ENCODE assay signal across 8 cellular contexts in the genomic region with DNA sequence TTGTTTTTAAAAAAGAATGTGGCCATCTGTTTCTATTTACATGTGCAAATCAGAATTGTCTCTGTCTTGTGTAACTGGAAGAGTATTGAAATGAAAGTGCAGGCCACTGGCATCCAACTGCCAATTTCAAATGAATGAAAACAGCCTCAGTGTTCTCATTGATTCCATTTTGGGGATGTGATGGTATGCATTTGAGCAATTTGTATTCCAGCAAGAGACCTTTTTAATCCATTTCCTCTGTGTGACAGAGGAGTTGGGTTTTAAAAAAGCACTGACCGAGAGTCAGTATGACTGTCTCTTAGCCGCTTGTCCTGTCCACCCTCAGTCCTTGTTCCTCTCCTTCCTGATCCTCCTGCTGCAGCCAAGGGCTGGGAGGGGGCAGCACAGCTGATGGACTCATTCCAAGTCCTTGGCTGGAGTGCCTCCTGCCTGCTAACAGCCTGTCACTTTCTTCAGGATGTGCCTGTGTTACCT. TPM values are rescaled to one million over a fixed set of nuclear protein-coding genes. Genes with fewer than 3 reads are reported as not detected.
DNase-seq lines count a peak whose midpoint lies in the region; ATAC-seq and TF ChIP-seq lines count a peak whose summit lies in the region.
"Had no signal": no experiment of that assay in that cellular context is flagged by ENCODE, and none has a peak within 500 bp of the region (broad histone marks: within the 10 kb centered on the region; RNA-seq: fewer than 3 reads in every experiment).

No MANE protein-coding gene starts in this region.

- peaks cover 29 to 69% (median 52%) of the 10 kb centered on the region in 5 donors for H3K4me1 ChIP-seq in subcutaneous abdominal adipose tissue (ENCODE audit: control insufficient read depth in 5 of 5, insufficient read depth in 5 of 5, low read length in 5 of 5)

- H3K4me3 ChIP-seq in H7 (ENCODE audit: insufficient read depth, low read depth, low read length): no peak overlapping the region
- peak overlapping the region; percentile 24 to 39 for H3K4me3 ChIP-seq in foreskin fibroblast (ENCODE audit: low read depth in 1 of 2, low read length in 2 of 2)
- H3K4me3 ChIP-seq in subcutaneous abdominal adipose tissue (ENCODE audit: low read depth in 1 of 5, low read length in 5 of 5): no peak overlapping the region
- H3K4me3 ChIP-seq: psoas muscle had no signal

- DNase-seq in H7: peak; percentile 62
- peak; percentile 63 to 80 for DNase-seq in foreskin fibroblast
- DNase-seq in DMS53 treated with DMSO at 0.1 percent for 48 hours (lab: John Stamatoyannopoulos, UW; ENCODE audit: unreplicated experiment): no peak
- DNase-seq in NCI-H748 (lab: John Stamatoyannopoulos, UW; ENCODE audit: unreplicated experiment): no peak
- no peak for DNase-seq in GM13976 (ENCODE audit: low spot score)
- DNase-seq: psoas muscle had no signal

- H3K27me3 ChIP-seq in H7 (ENCODE audit: control insufficient read depth, insufficient read depth, low read length): no peaks in the 10 kb centered on the region
- no peaks in the 10 kb centered on the region for H3K27me3 ChIP-seq in subcutaneous abdominal adipose tissue (ENCODE audit: control insufficient read depth in 5 of 5, insufficient read depth in 4 of 5, low read length in 5 of 5)

- peak overlapping the region; percentile 27 for H3K27ac ChIP-seq in subcutaneous abdominal adipose tissue (ENCODE audit: low read depth, low read length)
- H3K27ac ChIP-seq: psoas muscle had no signal

- ATAC-seq in SK-N-SH treated with all-trans-retinoic acid at 6 μM for 48 hours: peak; percentile 71
- ATAC-seq: psoas muscle had no signal

- TF ChIP-seq CTCF in foreskin fibroblast (IDR thresholded peaks at IDR 0.05; ENCODE audit: low read depth, low read length): no peak
- TF ChIP-seq CTCF in GM13976 (IDR thresholded peaks at IDR 0.05; ENCODE audit: borderline replicate concordance, control extremely low read depth, extremely low read depth, insufficient read depth, missing control alignments): no peak

- in situ Hi-C loops in GM13976 (cut with MboI; ENCODE audit: low sequenced_read_pairs, unreplicated experiment): no loop called here

- peak overlapping the region in 2 of 5 donors; percentile 48 to 53 for H3K9ac ChIP-seq in subcutaneous abdominal adipose tissue (ENCODE audit: low read length in 5 of 5)

- no peaks in the 10 kb centered on the region for H3K9me3 ChIP-seq in subcutaneous abdominal adipose tissue (ENCODE audit: control insufficient read depth in 5 of 5, low read length in 5 of 5)
- H3K9me3 ChIP-seq: psoas muscle had no signal

- H3K36me3 ChIP-seq in H7 (replicated peaks; ENCODE audit: control insufficient read depth, insufficient read depth, low read length) (no peaks in the 10 kb centered on the region), subcutaneous abdominal adipose tissue (ENCODE audit: control insufficient read depth in 5 of 5, insufficient read depth in 5 of 5, low read length in 5 of 5) (no peaks in the 10 kb centered on the region)

TF ChIP-seq in SK-N-SH treated with all-trans-retinoic acid at 6 μM for 48 hours, 23 proteins besides CTCF, POLR2A, EP300 and RAD21 (continues in another document):
- no peak for TF ChIP-seq ZNF70 (CRISPR knock-in tag; IDR thresholded peaks at IDR 0.05)
- TF ChIP-seq, protein P1, sequence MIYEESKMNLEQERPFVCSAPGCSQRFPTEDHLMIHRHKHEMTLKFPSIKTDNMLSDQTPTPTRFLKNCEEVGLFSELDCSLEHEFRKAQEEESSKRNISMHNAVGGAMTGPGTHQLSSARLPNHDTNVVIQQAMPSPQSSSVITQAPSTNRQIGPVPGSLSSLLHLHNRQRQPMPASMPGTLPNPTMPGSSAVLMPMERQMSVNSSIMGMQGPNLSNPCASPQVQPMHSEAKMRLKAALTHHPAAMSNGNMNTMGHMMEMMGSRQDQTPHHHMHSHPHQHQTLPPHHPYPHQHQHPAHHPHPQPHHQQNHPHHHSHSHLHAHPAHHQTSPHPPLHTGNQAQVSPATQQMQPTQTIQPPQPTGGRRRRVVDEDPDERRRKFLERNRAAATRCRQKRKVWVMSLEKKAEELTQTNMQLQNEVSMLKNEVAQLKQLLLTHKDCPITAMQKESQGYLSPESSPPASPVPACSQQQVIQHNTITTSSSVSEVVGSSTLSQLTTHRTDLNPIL (CRISPR knock-in tag; IDR thresholded peaks at IDR 0.05; ENCODE audit: low read depth): no peak
- TF ChIP-seq GLIS3 (CRISPR knock-in tag; IDR thresholded peaks at IDR 0.05): no peak
- TF ChIP-seq TCF4 (CRISPR knock-in tag; IDR thresholded peaks at IDR 0.05; ENCODE audit: borderline replicate concordance): peak; percentile 73
- TF ChIP-seq CSDC2 (CRISPR knock-in tag; IDR thresholded peaks at IDR 0.05): no peak
- no peak for TF ChIP-seq ZNF565 (CRISPR knock-in tag; conservative IDR thresholded peaks at IDR 0.05; ENCODE audit: low read depth)
- peak; percentile 58; the same call in 1 of the 2 replicates for TF ChIP-seq ZNF8 (CRISPR knock-in tag; IDR thresholded peaks at IDR 0.05)
- TF ChIP-seq, protein P2, sequence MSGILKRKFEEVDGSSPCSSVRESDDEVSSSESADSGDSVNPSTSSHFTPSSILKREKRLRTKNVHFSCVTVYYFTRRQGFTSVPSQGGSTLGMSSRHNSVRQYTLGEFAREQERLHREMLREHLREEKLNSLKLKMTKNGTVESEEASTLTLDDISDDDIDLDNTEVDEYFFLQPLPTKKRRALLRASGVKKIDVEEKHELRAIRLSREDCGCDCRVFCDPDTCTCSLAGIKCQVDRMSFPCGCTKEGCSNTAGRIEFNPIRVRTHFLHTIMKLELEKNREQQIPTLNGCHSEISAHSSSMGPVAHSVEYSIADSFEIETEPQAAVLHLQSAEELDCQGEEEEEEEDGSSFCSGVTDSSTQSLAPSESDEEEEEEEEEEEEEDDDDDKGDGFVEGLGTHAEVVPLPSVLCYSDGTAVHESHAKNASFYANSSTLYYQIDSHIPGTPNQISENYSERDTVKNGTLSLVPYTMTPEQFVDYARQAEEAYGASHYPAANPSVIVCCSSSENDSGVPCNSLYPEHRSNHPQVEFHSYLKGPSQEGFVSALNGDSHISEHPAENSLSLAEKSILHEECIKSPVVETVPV (CRISPR knock-in tag; IDR thresholded peaks at IDR 0.05): no peak
- TF ChIP-seq ESRRG (CRISPR knock-in tag; IDR thresholded peaks at IDR 0.05): no peak
- TF ChIP-seq, protein P3, sequence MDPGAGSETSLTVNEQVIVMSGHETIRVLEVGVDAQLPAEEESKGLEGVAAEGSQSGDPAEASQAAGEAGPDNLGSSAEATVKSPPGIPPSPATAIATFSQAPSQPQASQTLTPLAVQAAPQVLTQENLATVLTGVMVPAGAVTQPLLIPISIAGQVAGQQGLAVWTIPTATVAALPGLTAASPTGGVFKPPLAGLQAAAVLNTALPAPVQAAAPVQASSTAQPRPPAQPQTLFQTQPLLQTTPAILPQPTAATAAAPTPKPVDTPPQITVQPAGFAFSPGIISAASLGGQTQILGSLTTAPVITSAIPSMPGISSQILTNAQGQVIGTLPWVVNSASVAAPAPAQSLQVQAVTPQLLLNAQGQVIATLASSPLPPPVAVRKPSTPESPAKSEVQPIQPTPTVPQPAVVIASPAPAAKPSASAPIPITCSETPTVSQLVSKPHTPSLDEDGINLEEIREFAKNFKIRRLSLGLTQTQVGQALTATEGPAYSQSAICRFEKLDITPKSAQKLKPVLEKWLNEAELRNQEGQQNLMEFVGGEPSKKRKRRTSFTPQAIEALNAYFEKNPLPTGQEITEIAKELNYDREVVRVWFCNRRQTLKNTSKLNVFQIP (CRISPR knock-in tag; IDR thresholded peaks at IDR 0.05; ENCODE audit: borderline replicate concordance, low read depth): no peak
- TF ChIP-seq ZFP3 (CRISPR knock-in tag; IDR thresholded peaks at IDR 0.05): no peak
- TF ChIP-seq, protein P4, sequence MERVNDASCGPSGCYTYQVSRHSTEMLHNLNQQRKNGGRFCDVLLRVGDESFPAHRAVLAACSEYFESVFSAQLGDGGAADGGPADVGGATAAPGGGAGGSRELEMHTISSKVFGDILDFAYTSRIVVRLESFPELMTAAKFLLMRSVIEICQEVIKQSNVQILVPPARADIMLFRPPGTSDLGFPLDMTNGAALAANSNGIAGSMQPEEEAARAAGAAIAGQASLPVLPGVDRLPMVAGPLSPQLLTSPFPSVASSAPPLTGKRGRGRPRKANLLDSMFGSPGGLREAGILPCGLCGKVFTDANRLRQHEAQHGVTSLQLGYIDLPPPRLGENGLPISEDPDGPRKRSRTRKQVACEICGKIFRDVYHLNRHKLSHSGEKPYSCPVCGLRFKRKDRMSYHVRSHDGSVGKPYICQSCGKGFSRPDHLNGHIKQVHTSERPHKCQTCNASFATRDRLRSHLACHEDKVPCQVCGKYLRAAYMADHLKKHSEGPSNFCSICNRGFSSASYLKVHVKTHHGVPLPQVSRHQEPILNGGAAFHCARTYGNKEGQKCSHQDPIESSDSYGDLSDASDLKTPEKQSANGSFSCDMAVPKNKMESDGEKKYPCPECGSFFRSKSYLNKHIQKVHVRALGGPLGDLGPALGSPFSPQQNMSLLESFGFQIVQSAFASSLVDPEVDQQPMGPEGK (CRISPR knock-in tag; IDR thresholded peaks at IDR 0.05; ENCODE audit: borderline replicate concordance): no peak
- TF ChIP-seq TOX (CRISPR knock-in tag; IDR thresholded peaks at IDR 0.05; ENCODE audit: borderline replicate concordance): no peak
- no peak for TF ChIP-seq SNAI2 (CRISPR knock-in tag; IDR thresholded peaks at IDR 0.05)
- no peak for TF ChIP-seq ARNTL (CRISPR knock-in tag; IDR thresholded peaks at IDR 0.05; ENCODE audit: borderline replicate concordance, low read depth)

RNA-seq across cellular contexts. Expression of a gene that starts 50.0 kb away (rescaled TPM):
- 5.2 TPM in 2 replicates for total RNA-seq in H7 (2014; rRNA removed; shearing (Covaris generic))

Comparison
In these comparisons a context has a peak if more than half of its experiments do, and no peak if none do; other contexts are left out.
1. DNase-seq: peak in H7 (single experiment) and foreskin fibroblast (2 of 2); none in DMS53 treated with DMSO at 0.1 percent for 48 hours (single experiment), NCI-H748 (single experiment) and GM13976 (single experiment).
2. H3K4me3 ChIP-seq: peak in foreskin fibroblast (2 of 2); none in H7 (single experiment) and subcutaneous abdominal adipose tissue (0 of 5).